Comparison of ENCODE assay signal across 8 cellular contexts in genomic region chr13:113647351-113648217, GRCh38. TPM values are rescaled to one million over a fixed set of nuclear protein-coding genes. Genes with fewer than 3 reads are reported as not detected.
DNase-seq lines count a peak whose midpoint lies in the region; TF ChIP-seq lines count a peak whose summit lies in the region.

No MANE protein-coding gene starts in this region.

- DNase-seq in HT-29 (ENCODE audit: low spot score) (peak; percentile 96), PC-9 (peak; percentile 39 to 82), epidermal melanocyte (ENCODE audit: insufficient read length, low spot score) (peak; percentile 46), mucosa of gallbladder (ENCODE audit: low spot score) (peak; percentile 95), vagina (ENCODE audit: extremely low spot score in 2 of 2) (no peak), germinal center (ENCODE audit: low spot score) (no peak), OCI-M1 (lab: John Stamatoyannopoulos, UW) (no peak)
- DNase-seq in effector CD4-positive, alpha-beta T cell, result no peak

- no peaks in the 10 kb centered on the region for H4K20me1 ChIP-seq in PC-9 (ENCODE audit: insufficient read depth)

- CTCF ChIA-PET in PC-9 (lab: Charles Lee), result no interaction called here

- H3K4me1 ChIP-seq in PC-9 (replicated peaks; ENCODE audit: insufficient read depth), result no peaks in the 10 kb centered on the region
- peaks cover 20% of the 10 kb centered on the region for H3K4me1 ChIP-seq in vagina

- H3K36me3 ChIP-seq in PC-9 (ENCODE audit: low read depth) (peaks cover 3% of the 10 kb centered on the region; the same call in 1 of the 2 replicates), vagina (no peaks in the 10 kb centered on the region)

- H3K9me2 ChIP-seq in PC-9 (ENCODE audit: insufficient read depth), result no peaks in the 10 kb centered on the region

- no peak overlapping the region for H2AFZ ChIP-seq in PC-9

- no peaks in the 10 kb centered on the region for H3K9me3 ChIP-seq in PC-9 (ENCODE audit: insufficient read depth, low read depth)
- H3K9me3 ChIP-seq in vagina, result no peaks in the 10 kb centered on the region

- POLR2A ChIA-PET in PC-9 (lab: Charles Lee; ENCODE audit: unreplicated experiment), result interaction anchor here (0.7 kb wide), 1 partner anchor 167 kb away, joined by 3 read pairs; no protein-coding TSS in a partner anchor

- no TSS peak for BruUV-seq in PC-9 (replicated peaks; lab: Mats Ljungman, UMichigan)

- H3K27ac ChIP-seq in PC-9, result no peak overlapping the region
- H3K27ac ChIP-seq in vagina, result no peak overlapping the region

- TF ChIP-seq CTCF in PC-9 (conservative IDR thresholded peaks at IDR 0.05), result no peak
- TF ChIP-seq CTCF in vagina (IDR thresholded peaks at IDR 0.05), result no peak

- no peak overlapping the region for H3K4me3 ChIP-seq in PC-9
- no peak overlapping the region for H3K4me3 ChIP-seq in vagina

- peaks cover 20% of the 10 kb centered on the region; the same call in 1 of the 2 replicates for H3F3A ChIP-seq in PC-9 (ENCODE audit: insufficient read depth, low read depth)

- no peak overlapping the region for H3K4me2 ChIP-seq in PC-9

- intact Hi-C loops in PC-9 (cut with micrococcal nuclease; ENCODE audit: unreplicated experiment) (no loop called here), vagina (cut with DNase I) (no loop called here)

- TF ChIP-seq POLR2A in vagina (IDR thresholded peaks at IDR 0.05), result no peak

- H3K27me3 ChIP-seq in PC-9 (ENCODE audit: insufficient read depth, low read depth) (no peaks in the 10 kb centered on the region), vagina (no peaks in the 10 kb centered on the region)

- H3K79me2 ChIP-seq in PC-9 (ENCODE audit: low read depth), result no peaks in the 10 kb centered on the region

RNA-seq across cellular contexts. Expression of gene ATP4B, which starts 10.4 kb away (rescaled TPM):
- not detected in 2 replicates for total RNA-seq in HT-29 (2014; rRNA removed; shearing (Covaris generic))
- total RNA-seq in PC-9 (2021) (not detected in 2 replicates), mucosa of gallbladder (not detected), vagina (not detected)

RNA-seq across cellular contexts. Expression of gene GRK1, which starts 19.4 kb away (rescaled TPM):
- total RNA-seq in HT-29 (2014; rRNA removed; shearing (Covaris generic)), result 0.13 TPM in 1 of 2 replicates, not detected in the other
- not detected in 2 replicates for total RNA-seq in PC-9 (2021)
- total RNA-seq in mucosa of gallbladder, result not detected
- total RNA-seq in vagina, result not detected

Comparison
In these comparisons a context has a peak if more than half of its experiments do, and no peak if none do; other contexts are left out.
1. DNase-seq: peak in HT-29 (single experiment), PC-9 (2 of 2), epidermal melanocyte (single experiment) and mucosa of gallbladder (single experiment); none in vagina (0 of 2), germinal center (single experiment), effector CD4-positive, alpha-beta T cell (single experiment) and OCI-M1 (single experiment).